In genomic region chr1:224922404-224923164, GRCh38 we compare ENCODE assay signal across 8 cellular contexts. TPM values are rescaled to one million over a fixed set of nuclear protein-coding genes. Genes with fewer than 3 reads are reported as not detected.
DNase-seq lines count a peak whose midpoint lies in the region; ATAC-seq and TF ChIP-seq lines count a peak whose summit lies in the region.

No MANE protein-coding gene starts in this region.

- no peaks in the 10 kb centered on the region for H3K27me3 ChIP-seq in testis

- in situ Hi-C loops in astrocyte of the cerebellum (cut with HindIII; ENCODE audit: low sequenced_read_pairs): no loop called here

- peak; percentile 64 for TF ChIP-seq CTCF in astrocyte of the cerebellum (IDR thresholded peaks at IDR 0.05; ENCODE audit: low read depth, low read length, missing control alignments)
- peak in 2 of 3 experiments; percentile 52 to 65 for TF ChIP-seq CTCF in testis (IDR thresholded peaks at IDR 0.05)

- 50 to 65% methylated on average over 3 to 5 of the region's 5 CpGs for WGBS in testis, 2 donors

- no peak for DNase-seq in activated T-cell treated with anti-CD3 and anti-CD28 coated beads, Interleukin-2, amount 50 U/mL, for 72 hours
- DNase-seq in activated T-cell treated with anti-CD3 and anti-CD28 coated beads, Interleukin-2, amount 50 U/mL, for 1 hour: no peak
- DNase-seq in NCI-H2196 treated with DMSO at 0.1 percent for 48 hours (lab: John Stamatoyannopoulos, UW; ENCODE audit: unreplicated experiment) (peak; percentile 65), astrocyte of the cerebellum (ENCODE audit: low read depth) (peak; percentile 28), iris pigment epithelial cell (ENCODE audit: low read depth) (peak; percentile 25), testis (no peak)

- H3K9me3 ChIP-seq in testis: no peaks in the 10 kb centered on the region

- TF ChIP-seq POLR2A in testis (IDR thresholded peaks at IDR 0.05): no peak

- H3K4me1 Mint-ChIP-seq in activated T-cell treated with anti-CD3 and anti-CD28 coated beads, Interleukin-2, amount 50 U/mL, for 72 hours (ENCODE audit: low read depth): no peaks in the 10 kb centered on the region

- H3K4me1 ChIP-seq in testis: no peaks in the 10 kb centered on the region

- H3K4me3 ChIP-seq in astrocyte of the cerebellum (ENCODE audit: low read depth, low read length) (no peak overlapping the region), testis (no peak overlapping the region)

- no peak overlapping the region for H3K4me3 Mint-ChIP-seq in activated T-cell treated with anti-CD3 and anti-CD28 coated beads, Interleukin-2, amount 50 U/mL, for 72 hours

- intact Hi-C loops in testis (cut with DNase I; ENCODE audit: low total_unique reads): no loop called here

- no peak overlapping the region for H3K27ac Mint-ChIP-seq in activated T-cell treated with anti-CD3 and anti-CD28 coated beads, Interleukin-2, amount 50 U/mL, for 72 hours

- H3K27ac ChIP-seq in testis: no peak overlapping the region

- no peaks in the 10 kb centered on the region for H3K36me3 ChIP-seq in testis (ENCODE audit: low read depth, missing control alignments)

- H3K27me3 Mint-ChIP-seq in activated T-cell treated with anti-CD3 and anti-CD28 coated beads, Interleukin-2, amount 50 U/mL, for 72 hours (ENCODE audit: low read depth): peaks cover 3% of the 10 kb centered on the region

- peak; percentile 55 to 62 for ATAC-seq in activated T-cell treated with anti-CD3 and anti-CD28 coated beads, Interleukin-2, amount 50 U/mL, for 72 hours (replicated peaks in 1 of 2)
- ATAC-seq in HG02884 (IDR thresholded peaks at IDR 0.05; ENCODE audit: unreplicated experiment) (peak; percentile 64), HG03571 (IDR thresholded peaks at IDR 0.05; ENCODE audit: unreplicated experiment) (no peak)

- H3K36me3 Mint-ChIP-seq in activated T-cell treated with anti-CD3 and anti-CD28 coated beads, Interleukin-2, amount 50 U/mL, for 72 hours (ENCODE audit: insufficient read depth in 2 of 2): no peaks in the 10 kb centered on the region

- H3K9me3 Mint-ChIP-seq in activated T-cell treated with anti-CD3 and anti-CD28 coated beads, Interleukin-2, amount 50 U/mL, for 72 hours: peaks cover 0 to under 1% of the 10 kb centered on the region in 2 donors

RNA-seq across cellular contexts. Expression of gene DNAH14, which starts 6.9 kb away (rescaled TPM):
- total RNA-seq in activated T-cell treated with anti-CD3 and anti-CD28 coated beads, Interleukin-2, amount 50 U/mL, for 72 hours: 1 to 10 TPM; 2.6 to 5.6 TPM
- total RNA-seq in testis: 10 to 100 TPM; 37.3 to 82.1 TPM
- 30.1 TPM for polyA plus RNA-seq in testis (ENCODE audit: insufficient read depth, low read depth, low replicate concordance)

Comparison
In these comparisons a context has a peak if more than half of its experiments do, and no peak if none do; other contexts are left out.
1. DNase-seq: peak in NCI-H2196 treated with DMSO at 0.1 percent for 48 hours (single experiment), astrocyte of the cerebellum (single experiment) and iris pigment epithelial cell (single experiment); none in activated T-cell treated with anti-CD3 and anti-CD28 coated beads, Interleukin-2, amount 50 U/mL, for 72 hours (0 of 2), activated T-cell treated with anti-CD3 and anti-CD28 coated beads, Interleukin-2, amount 50 U/mL, for 1 hour (single experiment) and testis (single experiment).
2. RNA of gene DNAH14, which starts 6.9 kb away (total RNA-seq): 37.3 to 82.1 TPM in testis; 2.6 to 5.6 TPM in activated T-cell treated with anti-CD3 and anti-CD28 coated beads, Interleukin-2, amount 50 U/mL, for 72 hours; every median in the first group is over 4 times any median in the second.